9 cellular contexts compared by ENCODE assay signal in genomic region chr4:2763511-2763967, GRCh38. TPM values are rescaled to one million over a fixed set of nuclear protein-coding genes. Genes with fewer than 3 reads are reported as not detected.
DNase-seq lines count a peak whose midpoint lies in the region; ATAC-seq and TF ChIP-seq lines count a peak whose summit lies in the region.
"Had no signal": no experiment of that assay in that cellular context is flagged by ENCODE, and none has a peak within 500 bp of the region (broad histone marks: within the 10 kb centered on the region; RNA-seq: fewer than 3 reads in every experiment).

No MANE protein-coding gene starts in this region.

- H3K27ac ChIP-seq in breast epithelium (peak overlapping the region; percentile 61 to 93), lower lobe of right lung (peak overlapping the region; percentile 58), tibial nerve (peak overlapping the region; percentile 82 to 91 (median 87))
- H3K27ac ChIP-seq: cardiac muscle cell had no signal

- no peak overlapping the region for H3K27ac Mint-ChIP-seq in activated CD4-positive, alpha-beta T cell treated with anti-CD3 and anti-CD28 coated beads, Interleukin-2, amount 10 ng/mL, durations not matched to agents 7 days and 5 days

- CTCF ChIA-PET in activated CD4-positive, alpha-beta T cell treated with anti-CD3 and anti-CD28 coated beads, Interleukin-2, amount 10 ng/mL, durations not matched to agents 7 days and 5 days (lab: Charles Lee) = interaction anchor here (0.6 to 3.3 kb wide), 28 partner anchors 10 to 345 kb away, joined by 3 to 16 read pairs (median 3); partner anchors contain the start of genes CFAP99, GRK4 and NOP14

- H3K27me3 Mint-ChIP-seq in activated CD4-positive, alpha-beta T cell treated with anti-CD3 and anti-CD28 coated beads, Interleukin-2, amount 10 ng/mL, durations not matched to agents 7 days and 5 days = no peaks in the 10 kb centered on the region

- TF ChIP-seq CTCF in breast epithelium (IDR thresholded peaks at IDR 0.05) = no peak
- TF ChIP-seq CTCF in lower lobe of right lung (IDR thresholded peaks at IDR 0.05) = no peak
- TF ChIP-seq CTCF in tibial nerve (IDR thresholded peaks at IDR 0.05) = no peak

- POLR2A ChIA-PET in activated CD4-positive, alpha-beta T cell treated with anti-CD3 and anti-CD28 coated beads, Interleukin-2, amount 10 ng/mL, durations not matched to agents 7 days and 5 days (lab: Charles Lee) = no interaction called here

- H3K4me1 ChIP-seq in breast epithelium (peaks cover 0 to 4% of the 10 kb centered on the region in 2 donors), lower lobe of right lung (peaks cover 13% of the 10 kb centered on the region), tibial nerve (peaks cover 0 to 20% (median 3%) of the 10 kb centered on the region in 4 donors)

- TF ChIP-seq EP300 in tibial nerve (IDR thresholded peaks at IDR 0.05) = peak in 1 of 2 donors; percentile 8

- peak overlapping the region; percentile 51 to 93 (median 69) for H3K4me3 ChIP-seq in breast epithelium
- peak overlapping the region; percentile 53 for H3K4me3 ChIP-seq in lower lobe of right lung
- H3K4me3 ChIP-seq in tibial nerve = peak overlapping the region; percentile 45 to 64 (median 58)

- TF ChIP-seq POLR2A in breast epithelium (IDR thresholded peaks at IDR 0.05) (no peak), tibial nerve (IDR thresholded peaks at IDR 0.05) (no peak)

- H3K4me3 Mint-ChIP-seq in activated CD4-positive, alpha-beta T cell treated with anti-CD3 and anti-CD28 coated beads, Interleukin-2, amount 10 ng/mL, durations not matched to agents 7 days and 5 days = peak overlapping the region; percentile 40

- peaks cover 14% of the 10 kb centered on the region for H3K4me1 Mint-ChIP-seq in activated CD4-positive, alpha-beta T cell treated with anti-CD3 and anti-CD28 coated beads, Interleukin-2, amount 10 ng/mL, durations not matched to agents 7 days and 5 days

- H3K9me3 ChIP-seq in breast epithelium = no peaks in the 10 kb centered on the region
- no peaks in the 10 kb centered on the region for H3K9me3 ChIP-seq in lower lobe of right lung
- H3K9me3 ChIP-seq in tibial nerve = no peaks in the 10 kb centered on the region

- DNase-seq in activated CD4-positive, alpha-beta T cell treated with anti-CD3 and anti-CD28 coated beads, Interleukin-2, amount 10 ng/mL, durations not matched to agents 7 days and 5 days = no peak
- DNase-seq in activated CD4-positive, alpha-beta T cell treated with anti-CD3 and anti-CD28 coated beads for 48 hours = no peak
- DNase-seq in breast epithelium (ENCODE audit: low spot score in 2 of 2) (peak in 1 of 2 donors; percentile 50), lower lobe of right lung (peak; percentile 50), tibial nerve (ENCODE audit: low spot score in 2 of 2) (no peak), GDM1 (lab: John Stamatoyannopoulos, UW) (no peak)

- H3K9me3 Mint-ChIP-seq in activated CD4-positive, alpha-beta T cell treated with anti-CD3 and anti-CD28 coated beads, Interleukin-2, amount 10 ng/mL, durations not matched to agents 7 days and 5 days = no peaks in the 10 kb centered on the region

- ATAC-seq in lower lobe of right lung (peak in 1 of 2 donors; percentile 17), HG03039 (IDR thresholded peaks at IDR 0.05; ENCODE audit: unreplicated experiment) (no peak), HG03521 (IDR thresholded peaks at IDR 0.05; ENCODE audit: unreplicated experiment) (no peak)

- H3K36me3 ChIP-seq in breast epithelium (no peaks in the 10 kb centered on the region), lower lobe of right lung (no peaks in the 10 kb centered on the region), tibial nerve (no peaks in the 10 kb centered on the region)
- H3K36me3 ChIP-seq: cardiac muscle cell had no signal

- 19 to 24% methylated on average over 13 to 23 of the region's 23 CpGs for WGBS in tibial nerve, 2 donors

- H3K27me3 ChIP-seq in breast epithelium (no peaks in the 10 kb centered on the region), lower lobe of right lung (ENCODE audit: low read depth) (no peaks in the 10 kb centered on the region), tibial nerve (no peaks in the 10 kb centered on the region)
- H3K27me3 ChIP-seq: cardiac muscle cell had no signal

- no peaks in the 10 kb centered on the region for H3K36me3 Mint-ChIP-seq in activated CD4-positive, alpha-beta T cell treated with anti-CD3 and anti-CD28 coated beads, Interleukin-2, amount 10 ng/mL, durations not matched to agents 7 days and 5 days (ENCODE audit: low read depth)

- intact Hi-C loops in breast epithelium (cut with DNase I; ENCODE audit: low total_unique reads) (loop anchor here (2.0 to 10.0 kb wide), 2 partner anchors 265 to 1251 kb away; no protein-coding TSS in a partner anchor), lower lobe of right lung (cut with DNase I) (no loop called here)

RNA-seq across cellular contexts. Expression of gene TNIP2, which starts 7.4 kb away (rescaled TPM):
- total RNA-seq in activated CD4-positive, alpha-beta T cell treated with anti-CD3 and anti-CD28 coated beads, Interleukin-2, amount 10 ng/mL, durations not matched to agents 7 days and 5 days = 10 to 100 TPM; 35.0 to 43.6 TPM
- 10 to 100 TPM; 46.4 to 73.4 (median 64.2) TPM for total RNA-seq in breast epithelium
- total RNA-seq in lower lobe of right lung = 36.7 TPM
- total RNA-seq in tibial nerve = 100 to 1,000 TPM in 1 of 4 donors, 10 to 100 TPM in 3; 78.3 to 110 (median 89.3) TPM

RNA-seq across cellular contexts. Expression of gene SH3BP2, which starts 29.3 kb away (rescaled TPM):
- total RNA-seq in activated CD4-positive, alpha-beta T cell treated with anti-CD3 and anti-CD28 coated beads, Interleukin-2, amount 10 ng/mL, durations not matched to agents 7 days and 5 days = 10 to 100 TPM; 69.3 to 78.2 TPM
- total RNA-seq in breast epithelium = 10 to 100 TPM; 40.5 to 74.8 (median 59.3) TPM
- total RNA-seq in lower lobe of right lung = 102 TPM
- total RNA-seq in tibial nerve = 100 to 1,000 TPM in 1 of 4 donors, 10 to 100 TPM in 3; 70.5 to 161 (median 77.8) TPM
